24 cellular contexts compared by ENCODE assay signal in the genomic region with DNA sequence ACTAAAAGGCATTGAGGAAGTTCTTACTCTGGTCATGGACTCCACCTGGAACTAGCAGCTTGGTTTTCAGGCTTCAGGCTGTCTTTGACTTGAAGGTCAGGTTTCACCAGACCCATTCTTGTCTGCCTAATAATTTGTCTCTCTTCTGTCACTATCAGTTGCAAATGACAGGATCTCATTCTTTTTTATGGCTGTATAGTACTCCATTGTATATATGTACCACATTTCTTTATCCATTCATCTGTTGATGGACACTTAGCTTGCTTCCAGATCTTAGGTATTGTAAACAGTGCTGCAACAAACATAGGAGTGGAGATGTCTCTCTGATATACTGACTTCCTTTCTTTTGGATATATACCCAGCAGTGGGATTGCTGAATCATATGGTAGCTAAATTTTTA.
"Had no signal": no experiment of that assay in that cellular context is flagged by ENCODE, and none has a peak within 500 bp of the region (broad histone marks: within the 10 kb centered on the region; RNA-seq: fewer than 3 reads in every experiment).

No MANE protein-coding gene starts in this region.

- DNase-seq: colonic mucosa; cortex of kidney; effector CD8-positive, alpha-beta T cell; effector memory CD8-positive, alpha-beta T cell; endodermal cell; erythroblast; esophagus squamous epithelium; foreskin fibroblast; foreskin melanocyte; gastrocnemius medialis; glutamatergic neuron; heart right ventricle; hippocampal formation; left cardiac atrium; left lung; left ventricle myocardium superior; lower lobe of right lung; mesenchymal stem cell; mucosa of descending colon had no signal

- H3K36me3 ChIP-seq: colonic mucosa, esophagus squamous epithelium, gastrocnemius medialis, heart right ventricle, left lung, lower lobe of right lung had no signal

- H3K9me3 ChIP-seq: colonic mucosa, esophagus squamous epithelium, gastrocnemius medialis, lower lobe of right lung, mucosa of descending colon had no signal

- H3K4me1 ChIP-seq: colonic mucosa, esophagus squamous epithelium, heart right ventricle, left lung, lower lobe of right lung had no signal

- H3K4me3 ChIP-seq: colonic mucosa, esophagus squamous epithelium, gastrocnemius medialis, heart right ventricle, left lung, lower lobe of right lung, mucosa of descending colon had no signal

- H3K27ac ChIP-seq: colonic mucosa, epithelial cell of prostate, esophagus squamous epithelium, heart right ventricle, left lung, lower lobe of right lung had no signal

- H3K27me3 ChIP-seq: colonic mucosa, esophagus squamous epithelium, gastrocnemius medialis, heart right ventricle, left lung had no signal

- FAIRE-seq: endometrium, islet of Langerhans, keratinocyte had no signal

- ATAC-seq: effector memory CD8-positive, alpha-beta T cell; esophagus mucosa; heart right ventricle; left cardiac atrium; left lung; left ventricle myocardium superior; lower lobe of right lung; mucosa of descending colon had no signal
